In genomic region chr20:51943761-51944160, GRCh38 we compare ENCODE assay signal across 23 cellular contexts.
"Had no signal": no experiment of that assay in that cellular context is flagged by ENCODE, and none has a peak within 500 bp of the region (broad histone marks: within the 10 kb centered on the region; RNA-seq: fewer than 3 reads in every experiment).

No MANE protein-coding gene starts in this region.

- H3K27ac ChIP-seq: colonic mucosa, coronary artery, dorsolateral prefrontal cortex, epithelial cell of prostate, esophagus muscularis mucosa, esophagus squamous epithelium, foreskin keratinocyte, gastrocnemius medialis, gastroesophageal sphincter, heart left ventricle, heart right ventricle had no signal

- DNase-seq: colonic mucosa; cortex of kidney; dermis blood vessel endothelial cell; dorsolateral prefrontal cortex; effector CD4-positive, alpha-beta T cell; effector CD8-positive, alpha-beta T cell; effector memory CD4-positive, alpha-beta T cell; effector memory CD8-positive, alpha-beta T cell; endodermal cell; erythroblast; esophagus squamous epithelium; foreskin fibroblast; foreskin keratinocyte; foreskin melanocyte; gastrocnemius medialis; glutamatergic neuron; head of caudate nucleus; heart left ventricle; heart right ventricle had no signal

- H3K27me3 ChIP-seq: colonic mucosa, dorsolateral prefrontal cortex, esophagus muscularis mucosa, esophagus squamous epithelium, foreskin keratinocyte, gastrocnemius medialis, gastroesophageal sphincter, heart left ventricle had no signal

- H3K36me3 ChIP-seq: colonic mucosa, esophagus muscularis mucosa, esophagus squamous epithelium, gastrocnemius medialis, gastroesophageal sphincter, heart left ventricle, heart right ventricle had no signal

- H3K4me3 ChIP-seq: colonic mucosa, coronary artery, dorsolateral prefrontal cortex, esophagus muscularis mucosa, esophagus squamous epithelium, gastrocnemius medialis, gastroesophageal sphincter, heart left ventricle, heart right ventricle had no signal

- H3K9me3 ChIP-seq: colonic mucosa, esophagus muscularis mucosa, esophagus squamous epithelium, gastrocnemius medialis, gastroesophageal sphincter, heart left ventricle, heart right ventricle had no signal

- H3K4me1 ChIP-seq: colonic mucosa, esophagus muscularis mucosa, foreskin keratinocyte, gastrocnemius medialis, gastroesophageal sphincter, heart left ventricle, heart right ventricle had no signal
